3 cellular contexts compared by ENCODE assay signal in genomic region chr6:63475707-63476106, GRCh38.
TF ChIP-seq lines count a peak whose summit lies in the region.

No MANE protein-coding gene starts in this region.

TF ChIP-seq in A549, 52 proteins besides CTCF, POLR2A, EP300 and RAD21:
- no peak for TF ChIP-seq SREBF2 (IDR thresholded peaks at IDR 0.05)
- TF ChIP-seq HDAC2 (IDR thresholded peaks at IDR 0.05) = no peak
- no peak for TF ChIP-seq HEYL (CRISPR knock-in tag; IDR thresholded peaks at IDR 0.05)
- no peak for TF ChIP-seq CHD2 (IDR thresholded peaks at IDR 0.05; ENCODE audit: low read length, partially characterized antibody)
- no peak for TF ChIP-seq GATA3 (IDR thresholded peaks at IDR 0.05; ENCODE audit: borderline replicate concordance)
- no peak for TF ChIP-seq CBX2 (IDR thresholded peaks at IDR 0.05; ENCODE audit: borderline replicate concordance, low read depth)
- TF ChIP-seq MYC (IDR thresholded peaks at IDR 0.05; ENCODE audit: borderline replicate concordance, low read length) = no peak
- no peak for TF ChIP-seq ELK1 (IDR thresholded peaks at IDR 0.05; ENCODE audit: low read depth, low read length)
- no peak for TF ChIP-seq FOSB (CRISPR knock-in tag; IDR thresholded peaks at IDR 0.05)
- TF ChIP-seq ZFP36 (IDR thresholded peaks at IDR 0.05; ENCODE audit: borderline replicate concordance, partially characterized antibody) = no peak
- TF ChIP-seq PHF8 (IDR thresholded peaks at IDR 0.05; ENCODE audit: borderline replicate concordance, low read depth) = no peak
- TF ChIP-seq, protein P1, sequence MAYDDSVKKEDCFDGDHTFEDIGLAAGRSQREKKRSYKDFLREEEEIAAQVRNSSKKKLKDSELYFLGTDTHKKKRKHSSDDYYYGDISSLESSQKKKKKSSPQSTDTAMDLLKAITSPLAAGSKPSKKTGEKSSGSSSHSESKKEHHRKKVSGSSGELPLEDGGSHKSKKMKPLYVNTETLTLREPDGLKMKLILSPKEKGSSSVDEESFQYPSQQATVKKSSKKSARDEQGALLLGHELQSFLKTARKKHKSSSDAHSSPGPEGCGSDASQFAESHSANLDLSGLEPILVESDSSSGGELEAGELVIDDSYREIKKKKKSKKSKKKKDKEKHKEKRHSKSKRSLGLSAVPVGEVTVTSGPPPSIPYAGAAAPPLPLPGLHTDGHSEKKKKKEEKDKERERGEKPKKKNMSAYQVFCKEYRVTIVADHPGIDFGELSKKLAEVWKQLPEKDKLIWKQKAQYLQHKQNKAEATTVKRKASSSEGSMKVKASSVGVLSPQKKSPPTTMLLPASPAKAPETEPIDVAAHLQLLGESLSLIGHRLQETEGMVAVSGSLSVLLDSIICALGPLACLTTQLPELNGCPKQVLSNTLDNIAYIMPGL (CRISPR knock-in tag; IDR thresholded peaks at IDR 0.05; ENCODE audit: borderline replicate concordance) = no peak
- TF ChIP-seq, protein P2, sequence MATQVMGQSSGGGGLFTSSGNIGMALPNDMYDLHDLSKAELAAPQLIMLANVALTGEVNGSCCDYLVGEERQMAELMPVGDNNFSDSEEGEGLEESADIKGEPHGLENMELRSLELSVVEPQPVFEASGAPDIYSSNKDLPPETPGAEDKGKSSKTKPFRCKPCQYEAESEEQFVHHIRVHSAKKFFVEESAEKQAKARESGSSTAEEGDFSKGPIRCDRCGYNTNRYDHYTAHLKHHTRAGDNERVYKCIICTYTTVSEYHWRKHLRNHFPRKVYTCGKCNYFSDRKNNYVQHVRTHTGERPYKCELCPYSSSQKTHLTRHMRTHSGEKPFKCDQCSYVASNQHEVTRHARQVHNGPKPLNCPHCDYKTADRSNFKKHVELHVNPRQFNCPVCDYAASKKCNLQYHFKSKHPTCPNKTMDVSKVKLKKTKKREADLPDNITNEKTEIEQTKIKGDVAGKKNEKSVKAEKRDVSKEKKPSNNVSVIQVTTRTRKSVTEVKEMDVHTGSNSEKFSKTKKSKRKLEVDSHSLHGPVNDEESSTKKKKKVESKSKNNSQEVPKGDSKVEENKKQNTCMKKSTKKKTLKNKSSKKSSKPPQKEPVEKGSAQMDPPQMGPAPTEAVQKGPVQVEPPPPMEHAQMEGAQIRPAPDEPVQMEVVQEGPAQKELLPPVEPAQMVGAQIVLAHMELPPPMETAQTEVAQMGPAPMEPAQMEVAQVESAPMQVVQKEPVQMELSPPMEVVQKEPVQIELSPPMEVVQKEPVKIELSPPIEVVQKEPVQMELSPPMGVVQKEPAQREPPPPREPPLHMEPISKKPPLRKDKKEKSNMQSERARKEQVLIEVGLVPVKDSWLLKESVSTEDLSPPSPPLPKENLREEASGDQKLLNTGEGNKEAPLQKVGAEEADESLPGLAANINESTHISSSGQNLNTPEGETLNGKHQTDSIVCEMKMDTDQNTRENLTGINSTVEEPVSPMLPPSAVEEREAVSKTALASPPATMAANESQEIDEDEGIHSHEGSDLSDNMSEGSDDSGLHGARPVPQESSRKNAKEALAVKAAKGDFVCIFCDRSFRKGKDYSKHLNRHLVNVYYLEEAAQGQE (IDR thresholded peaks at IDR 0.05) = no peak
- TF ChIP-seq NFE2L2 (conservative IDR thresholded peaks at IDR 0.05; ENCODE audit: low read length) = no peak
- TF ChIP-seq FOXS1 (CRISPR knock-in tag; IDR thresholded peaks at IDR 0.05) = no peak
- TF ChIP-seq BHLHE40 (IDR thresholded peaks at IDR 0.05; ENCODE audit: low read depth, low read length) = no peak
- no peak for TF ChIP-seq ZC3H11A (IDR thresholded peaks at IDR 0.05)
TF ChIP-seq in A549: peak in this region for 0.

TF ChIP-seq in H1, 55 proteins besides CTCF, POLR2A, EP300 and RAD21:
- TF ChIP-seq SUZ12 (IDR thresholded peaks at IDR 0.05; ENCODE audit: low read length) = no peak
- no peak for TF ChIP-seq POU5F1 (IDR thresholded peaks at IDR 0.05; ENCODE audit: low read depth, low read length)
- TF ChIP-seq SP4 (IDR thresholded peaks at IDR 0.05; ENCODE audit: low read length) = no peak
- no peak for TF ChIP-seq SP2 (IDR thresholded peaks at IDR 0.05; ENCODE audit: low read length)
- no peak for TF ChIP-seq SIX5 (IDR thresholded peaks at IDR 0.05; ENCODE audit: low read depth, low read length)
- TF ChIP-seq SIN3A (conservative IDR thresholded peaks at IDR 0.05 in 1 of 2, IDR thresholded peaks at IDR 0.05 in 1 of 2; ENCODE audit: low read depth in 1 of 2, low read length in 2 of 2) = no peak
- TF ChIP-seq JUN (IDR thresholded peaks at IDR 0.05; ENCODE audit: low read depth, low read length) = no peak
- TF ChIP-seq GABPA (IDR thresholded peaks at IDR 0.05; ENCODE audit: borderline replicate concordance, insufficient read depth, low read length) = no peak
- TF ChIP-seq FOSL1 (IDR thresholded peaks at IDR 0.05; ENCODE audit: insufficient read depth, low read depth, low read length) = no peak
- TF ChIP-seq BACH1 (IDR thresholded peaks at IDR 0.05; ENCODE audit: low read length) = no peak
- no peak for TF ChIP-seq ZNF274 (IDR thresholded peaks at IDR 0.05; ENCODE audit: borderline replicate concordance, extremely low read depth, low read length)
- no peak for TF ChIP-seq RNF2 (IDR thresholded peaks at IDR 0.05; ENCODE audit: borderline replicate concordance, low read depth, low read length, missing control alignments, poor library complexity, severe bottlenecking)
- no peak for TF ChIP-seq NANOG (IDR thresholded peaks at IDR 0.05; ENCODE audit: insufficient read depth, low read depth, low read length, poor library complexity, severe bottlenecking)
- no peak for TF ChIP-seq PHF8 (conservative IDR thresholded peaks at IDR 0.05; ENCODE audit: low read depth, low read length)
- no peak for TF ChIP-seq MAX (IDR thresholded peaks at IDR 0.05)
- TF ChIP-seq ASH2L (IDR thresholded peaks at IDR 0.05; ENCODE audit: low read length) = no peak
- TF ChIP-seq USF2 (IDR thresholded peaks at IDR 0.05; ENCODE audit: low read length) = no peak
TF ChIP-seq in H1: peak in this region for 0.

TF ChIP-seq in liver, 16 proteins besides CTCF, POLR2A, EP300 and RAD21:
- TF ChIP-seq EGR1 (IDR thresholded peaks at IDR 0.05; ENCODE audit: low read depth in 2 of 2) = peak in 1 of 2 donors; percentile 20
- TF ChIP-seq GABPA (IDR thresholded peaks at IDR 0.05 in 1 of 2, conservative IDR thresholded peaks at IDR 0.05 in 1 of 2) = no peak
- TF ChIP-seq MAX (IDR thresholded peaks at IDR 0.05) = peak; percentile 2
- peak; percentile 73 for TF ChIP-seq RXRA (IDR thresholded peaks at IDR 0.05)
- no peak for TF ChIP-seq ATF3 (IDR thresholded peaks at IDR 0.05)
- TF ChIP-seq YY1 (IDR thresholded peaks at IDR 0.05) = peak; percentile 51
- TF ChIP-seq SP1 (IDR thresholded peaks at IDR 0.05) = peak; percentile 47
- TF ChIP-seq HNF4G (IDR thresholded peaks at IDR 0.05) = no peak
- peak; percentile 70 to 77 for TF ChIP-seq HNF4A (conservative IDR thresholded peaks at IDR 0.05)
TF ChIP-seq in liver: peak in this region for 6.
